In genomic region chr19:17722655-17723240, GRCh38 we compare ENCODE assay signal across 26 cellular contexts. TPM values are rescaled to one million over a fixed set of nuclear protein-coding genes. Genes with fewer than 3 reads are reported as not detected.
"Had no signal": no experiment of that assay in that cellular context is flagged by ENCODE, and none has a peak within 500 bp of the region (broad histone marks: within the 10 kb centered on the region; RNA-seq: fewer than 3 reads in every experiment).

No MANE protein-coding gene starts in this region.

- ATAC-seq: gastrocnemius medialis; left cardiac atrium; left ventricle myocardium superior; psoas muscle; stimulated activated naive B cell treated with anti-CD40 and anti-IgM and Interleukin-4, amounts not matched to agents 10 μg/mL and 1 μg/mL and 100 μg/mL, for 72 hours; T-cell had no signal

- DNase-seq: activated CD4-positive, alpha-beta T cell treated with anti-CD3 and anti-CD28 coated beads for 4 hours; activated CD4-positive, alpha-beta T cell treated with anti-CD3 and anti-CD28 coated beads, Interleukin-2, amount 50 U/mL, for 48 hours; activated CD8-positive, alpha-beta memory T cell treated with anti-CD3 and anti-CD28 coated beads for 24 hours; activated CD8-positive, alpha-beta memory T cell treated with anti-CD3 and anti-CD28 coated beads, Interleukin-2, amount 50 U/mL, for 4 hours; activated gamma-delta T cell treated with Interleukin-2 at 50 U/mL for 16 hours; activated T-cell treated with anti-CD3 and anti-CD28 coated beads, Interleukin-2, amount 50 U/mL, for 1 hour; cerebellar nuclear complex; colonic mucosa; effector CD8-positive, alpha-beta T cell; erythroblast; gastrocnemius medialis; left cardiac atrium; left ventricle myocardium superior; mammary epithelial cell; psoas muscle; stimulated activated CD4-positive, alpha-beta T cell treated with anti-CD3 and anti-CD28 coated beads, Interleukin-15, amount 100 ng/mL, for 24 hours; stimulated activated CD4-positive, alpha-beta T cell treated with anti-CD3 and anti-CD28 coated beads, Interleukin-2, amount 100 ng/mL, for 24 hours; stimulated activated naive B cell treated with anti-CD40 and anti-IgM and Interleukin-4, amounts not matched to agents 10 μg/mL and 1 μg/mL and 100 μg/mL, for 72 hours; stomach; T-cell; tibial artery had no signal

- H3K27ac Mint-ChIP-seq: stimulated activated naive B cell treated with anti-CD40 and anti-IgM and Interleukin-4, amounts not matched to agents 10 μg/mL and 1 μg/mL and 100 μg/mL, for 72 hours; T-helper 2 cell treated with Interferon-gamma antibody and Interleukin-4, amounts not matched to agents 5 μg/mL and 100 μg/mL, for 36 hours had no signal

- H3K4me3 ChIP-seq: colonic mucosa, gastrocnemius medialis, hepatocyte, psoas muscle, tibial artery had no signal

- H3K4me3 Mint-ChIP-seq: activated naive CD4-positive, alpha-beta T cell treated with anti-CD3 and anti-CD28 coated beads, Interleukin-2, amount 50 U/mL, for 24 hours; stimulated activated naive B cell treated with anti-CD40 and anti-IgM and Interleukin-4, amounts not matched to agents 10 μg/mL and 1 μg/mL and 100 μg/mL, for 72 hours; T-helper 2 cell treated with Interferon-gamma antibody and Interleukin-4, amounts not matched to agents 5 μg/mL and 100 μg/mL, for 36 hours had no signal

- H3K9me3 ChIP-seq: colonic mucosa, gastrocnemius medialis, psoas muscle, stomach, tibial artery had no signal

- H3K27me3 Mint-ChIP-seq: activated naive CD4-positive, alpha-beta T cell treated with anti-CD3 and anti-CD28 coated beads, Interleukin-2, amount 50 U/mL, for 24 hours; stimulated activated naive B cell treated with anti-CD40 and anti-IgM and Interleukin-4, amounts not matched to agents 10 μg/mL and 1 μg/mL and 100 μg/mL, for 72 hours; T-cell had no signal

- H3K9me3 Mint-ChIP-seq: activated naive CD4-positive, alpha-beta T cell treated with anti-CD3 and anti-CD28 coated beads, Interleukin-2, amount 50 U/mL, for 24 hours; nephron; stimulated activated naive B cell treated with anti-CD40 and anti-IgM and Interleukin-4, amounts not matched to agents 10 μg/mL and 1 μg/mL and 100 μg/mL, for 72 hours; T-cell; T-helper 2 cell treated with Interferon-gamma antibody and Interleukin-4, amounts not matched to agents 5 μg/mL and 100 μg/mL, for 36 hours had no signal

- H3K27ac ChIP-seq: colonic mucosa, gastrocnemius medialis, hepatocyte, tibial artery, VCaP had no signal

- H3K27me3 ChIP-seq: colonic mucosa, gastrocnemius medialis, hepatocyte, stomach, tibial artery had no signal

RNA-seq across cellular contexts. Expression of gene UNC13A, which starts 34.6 kb away (rescaled TPM):
- total RNA-seq: gastrocnemius medialis, left ventricle myocardium superior had no signal
